Comparison of ENCODE assay signal across 7 cellular contexts in the genomic region with DNA sequence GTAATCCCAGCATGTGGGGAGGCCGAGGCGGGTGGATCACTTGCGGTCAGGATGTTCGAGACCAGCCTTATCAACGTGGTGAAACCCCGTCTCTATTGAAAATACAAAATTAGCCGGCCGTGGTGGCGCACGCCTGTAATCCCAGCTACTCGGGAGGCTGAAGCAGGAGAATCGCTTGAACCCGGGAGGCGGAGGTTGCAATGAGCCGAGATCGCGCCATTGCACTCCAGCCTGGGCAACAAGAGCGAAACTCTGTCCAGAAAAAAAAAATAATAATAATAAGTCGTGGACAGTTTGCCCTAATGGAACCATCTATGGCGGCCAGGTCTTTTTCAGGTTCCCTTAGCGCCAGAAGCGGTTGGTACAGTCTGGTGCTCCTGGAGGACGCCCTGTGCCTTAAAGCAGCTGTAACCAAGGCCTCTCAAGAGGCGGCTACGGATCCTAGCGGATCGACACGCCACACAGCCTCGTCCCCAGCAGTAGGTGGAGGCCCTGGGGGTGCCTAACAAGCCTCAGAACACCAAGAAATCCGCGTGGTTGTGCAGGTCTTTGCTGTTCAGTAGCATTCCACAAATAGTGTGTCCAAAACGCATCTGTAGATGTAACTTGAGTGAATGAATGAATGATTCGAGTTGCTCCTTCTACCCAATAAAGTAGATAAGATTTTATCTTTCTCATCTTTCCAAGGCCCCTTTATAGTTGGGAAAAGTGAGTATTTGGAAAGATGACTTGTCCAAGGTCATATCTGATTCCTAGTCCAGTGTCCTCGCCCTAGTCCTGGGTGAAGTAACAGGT. TPM values are rescaled to one million over a fixed set of nuclear protein-coding genes. Genes with fewer than 3 reads are reported as not detected.
DNase-seq lines count a peak whose midpoint lies in the region; ATAC-seq and TF ChIP-seq lines count a peak whose summit lies in the region.

No MANE protein-coding gene starts in this region.

- H3K27me3 ChIP-seq in rectal smooth muscle tissue (ENCODE audit: control insufficient read depth, insufficient read depth, low read length) = no peaks in the 10 kb centered on the region

- ATAC-seq in GM19397 (IDR thresholded peaks at IDR 0.05; ENCODE audit: unreplicated experiment) = no peak

- H3K4me1 ChIP-seq in rectal smooth muscle tissue (ENCODE audit: control insufficient read depth, insufficient read depth, low read length) = peaks cover 10% of the 10 kb centered on the region

- H3K27ac ChIP-seq in rectal smooth muscle tissue (ENCODE audit: low read depth, low read length) = peak overlapping the region; percentile 69

- no peak for TF ChIP-seq CTCF in WI38 (IDR thresholded peaks at IDR 0.05; ENCODE audit: low read depth, low read length)
- no peak for TF ChIP-seq CTCF in fibroblast of villous mesenchyme (IDR thresholded peaks at IDR 0.05; ENCODE audit: insufficient read depth, low read depth, low read length)

- H3K4me3 ChIP-seq in WI38 (ENCODE audit: low read depth, low read length) (peak overlapping the region; percentile 91), fibroblast of villous mesenchyme (ENCODE audit: low read depth, low read length) (peak overlapping the region; percentile 93), rectal smooth muscle tissue (ENCODE audit: low read length) (peak overlapping the region; percentile 80)

- DNase-seq in HT-29 (ENCODE audit: low spot score) (peak; percentile 62), fibroblast of villous mesenchyme (ENCODE audit: low read depth) (no peak), NOMO-1 treated with DMSO at 0.1 percent for 48 hours (lab: John Stamatoyannopoulos, UW; ENCODE audit: unreplicated experiment) (no peak)
- DNase-seq in stimulated activated CD8-positive, alpha-beta memory T cell treated with anti-CD3 and anti-CD28 coated beads, Interleukin-4, amount 100 ng/mL, for 48 hours = no peak

- peaks cover 17% of the 10 kb centered on the region for H3K36me3 ChIP-seq in rectal smooth muscle tissue (ENCODE audit: control insufficient read depth, insufficient read depth, low read length)

- H3K9ac ChIP-seq in rectal smooth muscle tissue (ENCODE audit: low read length) = peak overlapping the region; percentile 84

RNA-seq across cellular contexts. Expression of gene PGAM1, which starts 1.0 kb away (rescaled TPM):
- total RNA-seq in HT-29 (2014; rRNA removed; shearing (Covaris generic)) = 362 and 400 TPM in 2 replicates
- 378 and 443 TPM in 2 replicates for total RNA-seq in fibroblast of villous mesenchyme

RNA-seq across cellular contexts. Expression of gene EXOSC1, which starts 18.8 kb away (rescaled TPM):
- total RNA-seq in HT-29 (2014; rRNA removed; shearing (Covaris generic)) = 35.6 and 44.3 TPM in 2 replicates
- total RNA-seq in fibroblast of villous mesenchyme = 41.5 and 44.8 TPM in 2 replicates

RNA-seq across cellular contexts. Expression of gene ZDHHC16, which starts 19.0 kb away (rescaled TPM):
- total RNA-seq in HT-29 (2014; rRNA removed; shearing (Covaris generic)) = 43.8 and 48.4 TPM in 2 replicates
- 60.6 and 69.1 TPM in 2 replicates for total RNA-seq in fibroblast of villous mesenchyme

RNA-seq across cellular contexts. Expression of gene RRP12, which starts 25.8 kb away (rescaled TPM):
- 67.7 and 76.2 TPM in 2 replicates for total RNA-seq in HT-29 (2014; rRNA removed; shearing (Covaris generic))
- total RNA-seq in fibroblast of villous mesenchyme = 23.2 and 25.5 TPM in 2 replicates
